Comparison of ENCODE assay signal across 9 cellular contexts in the genomic region with DNA sequence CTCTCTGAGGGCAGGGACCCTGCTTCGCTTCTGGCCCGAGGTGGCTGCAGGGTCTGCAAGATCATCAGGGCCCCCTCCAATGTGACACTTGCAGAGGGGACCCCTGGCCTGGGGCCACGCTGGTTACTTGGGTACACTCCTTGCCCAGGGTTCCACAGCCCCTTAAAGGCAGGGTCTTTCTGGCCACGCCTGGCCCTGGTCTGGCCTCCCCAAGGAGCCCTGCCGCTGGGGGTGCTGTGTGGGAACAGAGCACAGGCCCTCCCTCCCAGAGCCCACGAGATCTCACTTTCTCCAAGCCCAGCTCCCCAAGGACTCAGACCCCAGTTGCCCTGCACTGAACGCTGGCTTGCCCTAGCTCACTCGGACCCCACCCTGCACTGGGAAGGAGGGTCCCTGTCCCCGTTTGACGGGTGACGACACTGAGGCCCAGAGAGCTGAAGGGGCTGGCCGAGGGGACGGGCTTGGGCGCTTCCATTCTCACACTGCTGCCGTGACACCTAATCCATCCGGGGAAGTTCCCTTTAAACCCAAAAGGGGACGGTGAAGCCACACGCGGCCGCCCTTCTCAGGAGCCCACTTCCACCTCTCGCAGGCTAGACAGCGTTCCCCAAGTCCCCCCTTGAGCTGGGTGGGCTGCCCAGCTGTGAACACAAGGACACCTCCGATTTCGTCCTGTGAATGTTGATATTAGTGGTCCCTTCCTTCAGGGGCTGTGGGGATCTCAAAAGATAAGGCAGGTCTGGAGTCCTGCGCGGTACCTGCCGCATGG. TPM values are rescaled to one million over a fixed set of nuclear protein-coding genes. Genes with fewer than 3 reads are reported as not detected.
DNase-seq lines count a peak whose midpoint lies in the region; TF ChIP-seq lines count a peak whose summit lies in the region.
"Had no signal": no experiment of that assay in that cellular context is flagged by ENCODE, and none has a peak within 500 bp of the region (broad histone marks: within the 10 kb centered on the region; RNA-seq: fewer than 3 reads in every experiment).

No MANE protein-coding gene starts in this region.

- no peaks in the 10 kb centered on the region for H3K9me3 Mint-ChIP-seq in CD4-positive, alpha-beta memory T cell
- H3K9me3 Mint-ChIP-seq: CD8-positive, alpha-beta memory T cell; stimulated activated naive CD8-positive, alpha-beta T cell treated with anti-CD3 and anti-CD28 coated beads, Interleukin-15, Interleukin-2, amounts not matched to agents 100 ng/mL and 50 ng/mL, for 24 hours had no signal

- H3K27ac ChIP-seq in breast epithelium (peak overlapping the region; percentile 39 to 85), trophoblast cell (ENCODE audit: low read depth, low read length) (no peak overlapping the region), dorsolateral prefrontal cortex (no peak overlapping the region)
- no peak overlapping the region for H3K27ac ChIP-seq in CD4-positive, alpha-beta memory T cell (ENCODE audit: low read depth, low read length)

- peaks cover 2 to 4% (median 4%) of the 10 kb centered on the region in 4 donors for H3K4me1 Mint-ChIP-seq in CD4-positive, alpha-beta memory T cell

- no peaks in the 10 kb centered on the region for H3K79me1 ChIP-seq in trophoblast cell (ENCODE audit: low read length)

- intact Hi-C loops in breast epithelium (cut with DNase I; ENCODE audit: low total_unique reads): no loop called here
- intact Hi-C loops in dorsolateral prefrontal cortex (cut with DNase I): no loop called here
- intact Hi-C loops in CD4-positive, alpha-beta memory T cell (cut with micrococcal nuclease): loop anchor here (1.0 kb wide), 1 partner anchor 100 kb away; no protein-coding TSS in a partner anchor

- no peak overlapping the region for H3K14ac ChIP-seq in trophoblast cell (ENCODE audit: low read length)

- H3K36me3 ChIP-seq in H7 (replicated peaks; ENCODE audit: control insufficient read depth, insufficient read depth, low read length) (no peaks in the 10 kb centered on the region; the same call in 1 of the 2 replicates), breast epithelium (no peaks in the 10 kb centered on the region), trophoblast cell (ENCODE audit: control insufficient read depth in 1 of 2, insufficient read depth in 2 of 2, low read length in 2 of 2) (no peaks in the 10 kb centered on the region)
- H3K36me3 ChIP-seq in CD4-positive, alpha-beta memory T cell (ENCODE audit: insufficient read depth, low read length): no peaks in the 10 kb centered on the region

- no peak overlapping the region for H3K18ac ChIP-seq in trophoblast cell (ENCODE audit: low read length)

- DNase-seq in H7 (peak; percentile 70), breast epithelium (ENCODE audit: low spot score in 2 of 2) (no peak), trophoblast cell (no peak), dorsolateral prefrontal cortex (no peak)
- DNase-seq in activated CD4-positive, CD25-positive, alpha-beta regulatory T cell treated with anti-CD3 and anti-CD28 coated beads, Interleukin-2, amount 50 U/mL, for 72 hours: no peak
- no peak for DNase-seq in CD4-positive, alpha-beta memory T cell
- DNase-seq: NCI-H2171 had no signal

- no peak overlapping the region for H4K8ac ChIP-seq in trophoblast cell (ENCODE audit: low read depth, low read length)

- no peaks in the 10 kb centered on the region for H3K4me1 ChIP-seq in breast epithelium
- H3K4me1 ChIP-seq in trophoblast cell (ENCODE audit: control insufficient read depth in 1 of 2, insufficient read depth in 2 of 2, low read length in 2 of 2): peaks cover 5 to 15% of the 10 kb centered on the region in 2 experiments
- no peaks in the 10 kb centered on the region for H3K4me1 ChIP-seq in CD4-positive, alpha-beta memory T cell (ENCODE audit: insufficient read depth, low read length)

- CTCF ChIA-PET in CD4-positive, alpha-beta memory T cell (lab: Charles Lee; ENCODE audit: partially characterized antibody): interaction anchor here (0.8 to 6.0 kb wide), 8 partner anchors 10 to 197 kb away, joined by 3 to 38 read pairs (median 3); no protein-coding TSS in a partner anchor

- no peak overlapping the region for H3K4me3 ChIP-seq in H7 (ENCODE audit: insufficient read depth, low read depth, low read length)
- peak overlapping the region in 2 of 3 donors; percentile 46 to 47 for H3K4me3 ChIP-seq in breast epithelium
- H3K4me3 ChIP-seq in trophoblast cell (ENCODE audit: low read depth, low read length): no peak overlapping the region
- H3K4me3 ChIP-seq in dorsolateral prefrontal cortex: peak overlapping the region in 8 of 59 donors; percentile 3 to 44 (median 19)
- no peak overlapping the region for H3K4me3 ChIP-seq in CD4-positive, alpha-beta memory T cell (ENCODE audit: low read length in 2 of 2)

- H2AK5ac ChIP-seq in trophoblast cell (ENCODE audit: low read length): peak overlapping the region; percentile 24

- H3K79me2 ChIP-seq in trophoblast cell (ENCODE audit: control insufficient read depth, insufficient read depth, low read length, poor library complexity): no peaks in the 10 kb centered on the region

- no peak for TF ChIP-seq POLR2A in breast epithelium (IDR thresholded peaks at IDR 0.05)

- no peak overlapping the region for H2BK5ac ChIP-seq in trophoblast cell (ENCODE audit: low read depth, low read length, poor library complexity)

- no peak overlapping the region for H3K4me3 Mint-ChIP-seq in CD4-positive, alpha-beta memory T cell
- H3K4me3 Mint-ChIP-seq: CD8-positive, alpha-beta memory T cell; stimulated activated naive CD8-positive, alpha-beta T cell treated with anti-CD3 and anti-CD28 coated beads, Interleukin-15, Interleukin-2, amounts not matched to agents 100 ng/mL and 50 ng/mL, for 24 hours had no signal

- no peak for TF ChIP-seq CTCF in breast epithelium (IDR thresholded peaks at IDR 0.05)
- TF ChIP-seq CTCF in dorsolateral prefrontal cortex (IDR thresholded peaks at IDR 0.05 in 54 of 56, conservative IDR thresholded peaks at IDR 0.05 in 2 of 56; ENCODE audit: low read depth in 1 of 56, partially characterized antibody in 56 of 56): no peak

- H3K27me3 ChIP-seq in H7 (ENCODE audit: control insufficient read depth, insufficient read depth, low read length): no peaks in the 10 kb centered on the region
- no peaks in the 10 kb centered on the region for H3K27me3 ChIP-seq in breast epithelium
- H3K27me3 ChIP-seq in trophoblast cell (ENCODE audit: insufficient read depth, low read length): no peaks in the 10 kb centered on the region
- H3K27me3 ChIP-seq in dorsolateral prefrontal cortex: no peaks in the 10 kb centered on the region
- H3K27me3 ChIP-seq in CD4-positive, alpha-beta memory T cell (ENCODE audit: insufficient read depth, low read length): no peaks in the 10 kb centered on the region

- no peak overlapping the region for H4K91ac ChIP-seq in trophoblast cell (ENCODE audit: low read depth, low read length)

- H2BK12ac ChIP-seq in trophoblast cell (ENCODE audit: low read length): no peak overlapping the region

- H3K4ac ChIP-seq in trophoblast cell (ENCODE audit: low read depth, low read length): no peak overlapping the region

- WGBS in trophoblast cell (ENCODE audit: extremely low coverage, insufficient coverage, insufficient read length): no CpG with 5 or more reads among the region's 27 CpGs

- no peak overlapping the region for H3K9ac ChIP-seq in trophoblast cell (ENCODE audit: low read length)

- H3K27me3 Mint-ChIP-seq in CD4-positive, alpha-beta memory T cell: no peaks in the 10 kb centered on the region
- H3K27me3 Mint-ChIP-seq: stimulated activated naive CD8-positive, alpha-beta T cell treated with anti-CD3 and anti-CD28 coated beads, Interleukin-15, Interleukin-2, amounts not matched to agents 100 ng/mL and 50 ng/mL, for 24 hours had no signal

- H2AFZ ChIP-seq in trophoblast cell (ENCODE audit: insufficient read depth, low read length, poor library complexity): no peak overlapping the region

- H3K4me2 ChIP-seq in trophoblast cell (ENCODE audit: low read length): no peak overlapping the region

- peak overlapping the region in 2 of 7 donors; percentile 31 to 76 for H3K27ac Mint-ChIP-seq in CD4-positive, alpha-beta memory T cell

- POLR2A ChIA-PET in CD4-positive, alpha-beta memory T cell (lab: Charles Lee; ENCODE audit: partially characterized antibody): no interaction called here

- H3K36me3 Mint-ChIP-seq in CD4-positive, alpha-beta memory T cell: peaks cover 4 to 11% of the 10 kb centered on the region in 2 donors

- H3K23ac ChIP-seq in trophoblast cell (ENCODE audit: low read length): no peak overlapping the region

- H2BK120ac ChIP-seq in trophoblast cell (ENCODE audit: insufficient read depth, low read length, poor library complexity): no peak overlapping the region

- no peak overlapping the region for H4K12ac ChIP-seq in trophoblast cell (ENCODE audit: low read depth, low read length)

- no peaks in the 10 kb centered on the region for H3K9me3 ChIP-seq in breast epithelium
- no peaks in the 10 kb centered on the region for H3K9me3 ChIP-seq in trophoblast cell (ENCODE audit: insufficient read depth, low read depth, low read length)
- H3K9me3 ChIP-seq in CD4-positive, alpha-beta memory T cell (ENCODE audit: control insufficient read depth in 1 of 2, low read length in 2 of 2): no peaks in the 10 kb centered on the region

RNA-seq across cellular contexts. Expression of a gene that starts 26.9 kb away (rescaled TPM):
- total RNA-seq in H7 (2014; rRNA removed; shearing (Covaris generic)): 1.3 and 1.6 TPM in 2 replicates
- 1 to 10 TPM; 3.0 to 3.5 (median 3.3) TPM for total RNA-seq in breast epithelium
- polyA plus RNA-seq in trophoblast cell (2013): 1.3 and 1.5 TPM in 2 replicates
- total RNA-seq in dorsolateral prefrontal cortex: 10 to 100 TPM in 7 of 120 experiments, 1 to 10 TPM in 113; 1.5 to 15.5 (median 5.1) TPM
- 1 to 10 TPM; 1.1 to 1.2 TPM for total RNA-seq in CD4-positive, alpha-beta memory T cell
- polyA plus RNA-seq in CD4-positive, alpha-beta memory T cell: under 1 TPM in 1 of 2 donors, not detected in 1; 0.28 TPM

RNA-seq across cellular contexts. Expression of a gene that starts 27.2 kb away (rescaled TPM):
- total RNA-seq in H7 (2014; rRNA removed; shearing (Covaris generic)): 2.2 and 2.3 TPM in 2 replicates
- total RNA-seq in breast epithelium (10 to 100 TPM in 2 of 3 donors, 1 to 10 TPM in 1; 9.5 to 17.0 (median 12.1) TPM), dorsolateral prefrontal cortex (10 to 100 TPM in 56 of 120 experiments, 1 to 10 TPM in 64; 5.7 to 18.1 (median 9.9) TPM)
- polyA plus RNA-seq in trophoblast cell (2013): 0.89 and 0.93 TPM in 2 replicates
- total RNA-seq in CD4-positive, alpha-beta memory T cell: 10 to 100 TPM in 1 of 2 experiments, 1 to 10 TPM in 1; 9.7 to 11.1 TPM
- 1 to 10 TPM in 1 of 2 donors, under 1 TPM in 1; 0.81 to 2.8 TPM for polyA plus RNA-seq in CD4-positive, alpha-beta memory T cell

RNA-seq across cellular contexts. Expression of a gene that starts 41.9 kb away (rescaled TPM):
- total RNA-seq in H7 (2014; rRNA removed; shearing (Covaris generic)): 0.55 and 1.2 TPM in 2 replicates
- total RNA-seq in breast epithelium (1 to 10 TPM in 1 of 3 donors, not detected in 2; 1.5 TPM), dorsolateral prefrontal cortex (100 to 1,000 TPM in 3 of 120 experiments, 10 to 100 TPM in 117; 15.8 to 117 (median 47.0) TPM)
- polyA plus RNA-seq in trophoblast cell (2013): 0.22 and 0.26 TPM in 2 replicates
- not detected for total RNA-seq in CD4-positive, alpha-beta memory T cell
- not detected for polyA plus RNA-seq in CD4-positive, alpha-beta memory T cell
- total RNA-seq: CD8-positive, alpha-beta memory T cell had no signal
- polyA plus RNA-seq: CD8-positive, alpha-beta memory T cell had no signal

Comparison
In these comparisons a context has a peak if more than half of its experiments do, and no peak if none do; other contexts are left out.
1. H3K4me3 ChIP-seq: peak in breast epithelium (2 of 3); none in H7 (single experiment), trophoblast cell (single experiment) and CD4-positive, alpha-beta memory T cell (0 of 2).
2. H3K27ac ChIP-seq: peak in breast epithelium (2 of 2); none in trophoblast cell (single experiment), dorsolateral prefrontal cortex (0 of 59) and CD4-positive, alpha-beta memory T cell (single experiment).